In the genomic region with DNA sequence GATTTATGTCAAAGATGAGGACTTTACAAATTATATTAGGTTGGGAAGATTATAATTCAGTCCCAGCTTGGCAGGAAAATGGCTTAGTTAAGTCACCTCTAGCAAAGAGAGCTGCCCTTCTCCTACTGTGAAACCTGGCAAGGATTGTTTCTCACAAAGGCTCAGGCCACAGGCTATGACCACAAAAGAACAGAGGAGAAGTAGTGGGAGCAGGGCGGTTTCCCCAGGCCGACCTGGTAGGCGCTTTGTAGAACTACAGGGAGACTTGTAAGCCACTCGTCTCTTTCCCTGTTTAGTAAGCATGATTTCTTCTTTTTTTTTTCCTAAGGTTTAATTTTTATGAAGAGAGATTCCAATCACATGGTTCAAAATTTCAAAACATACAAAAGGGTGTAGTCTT, we compare ENCODE assay signal across 1 cellular context.
TF ChIP-seq lines count a peak whose summit lies in the region.

No MANE protein-coding gene starts in this region.

TF ChIP-seq in K562, 482 proteins besides CTCF, POLR2A, EP300 and RAD21:
- TF ChIP-seq ADNP (tag; IDR thresholded peaks at IDR 0.05): no peak
- no peak for TF ChIP-seq ZNF589 (CRISPR knock-in tag; IDR thresholded peaks at IDR 0.05; ENCODE audit: low read depth)
- TF ChIP-seq HLTF (IDR thresholded peaks at IDR 0.05): no peak
TF ChIP-seq in K562: peak in this region for 0.
